23 cellular contexts compared by ENCODE assay signal in genomic region chr7:124777268-124777667, GRCh38. TPM values are rescaled to one million over a fixed set of nuclear protein-coding genes. Genes with fewer than 3 reads are reported as not detected.
DNase-seq lines count a peak whose midpoint lies in the region; ATAC-seq and TF ChIP-seq lines count a peak whose summit lies in the region.
"Had no signal": no experiment of that assay in that cellular context is flagged by ENCODE, and none has a peak within 500 bp of the region (broad histone marks: within the 10 kb centered on the region; RNA-seq: fewer than 3 reads in every experiment).

No MANE protein-coding gene starts in this region.

- H3K79me2 ChIP-seq in PC-3 (ENCODE audit: low read length) = no peaks in the 10 kb centered on the region

- BruUV-seq in PC-3 (replicated peaks; lab: Mats Ljungman, UMichigan) = no TSS peak

- CTCF ChIA-PET in PC-3 (lab: Charles Lee) = interaction anchor here (0.6 kb wide), 1 partner anchor 8 kb away, joined by 3 read pairs; no protein-coding TSS in a partner anchor

- no peak overlapping the region for H3K27ac ChIP-seq in PC-3 (ENCODE audit: low read length)
- H3K27ac ChIP-seq: BLaER1 had no signal

- no peaks in the 10 kb centered on the region for H3K9me2 ChIP-seq in PC-3 (replicated peaks; ENCODE audit: low read length)

- peak; percentile 67 for DNase-seq in DMS53 (lab: John Stamatoyannopoulos, UW)
- DNase-seq in PC-3 = peak; percentile 42
- DNase-seq in epithelial cell of esophagus (ENCODE audit: low read depth) = peak; percentile 60
- peak; percentile 55 for DNase-seq in retina
- DNase-seq in stimulated activated CD4-positive, alpha-beta T cell treated with anti-CD3 and anti-CD28 coated beads, Interleukin-2, amount 100 ng/mL, for 48 hours = no peak
- DNase-seq in DMS153 treated with DMSO at 0.1 percent for 48 hours (lab: John Stamatoyannopoulos, UW; ENCODE audit: unreplicated experiment) = no peak
- DNase-seq in activated CD4-positive, alpha-beta T cell treated with anti-CD3 and anti-CD28 coated beads for 4 hours = no peak
- DNase-seq: CD4-positive, alpha-beta T cell; COR-L47; DND-41; H9; Karpas-422; MV-4-11; NCI-H1105; NCI-H1436 treated with DMSO at 0.1 percent for 48 hours; NCI-H187 treated with DMSO at 0.1 percent for 48 hours; NCI-H2107; NCI-H446; NCI-H526; RPMI8226; SHP77 had no signal

- H3F3A ChIP-seq in PC-3 (ENCODE audit: low read length, unreplicated experiment) = no peaks in the 10 kb centered on the region

- POLR2A ChIA-PET in PC-3 (lab: Charles Lee; ENCODE audit: unreplicated experiment) = interaction anchor here (0.6 to 0.7 kb wide), 2 partner anchors 787 to 1764 kb away, joined by 3 to 15 read pairs; no protein-coding TSS in a partner anchor

- H3K9me3 ChIP-seq in PC-3 (ENCODE audit: low read length) = peaks cover 8% of the 10 kb centered on the region; the same call in 1 of the 2 replicates
- H3K9me3 ChIP-seq: BLaER1 had no signal

- intact Hi-C loops in PC-3 (cut with micrococcal nuclease) = no loop called here

- H3K4me2 ChIP-seq in PC-3 (ENCODE audit: low read length) = no peak overlapping the region
- H3K4me2 ChIP-seq: BLaER1, GM23338 had no signal

- TF ChIP-seq CTCF in PC-3 (conservative IDR thresholded peaks at IDR 0.05; ENCODE audit: low read depth, low read length) = no peak
- TF ChIP-seq CTCF in epithelial cell of esophagus (IDR thresholded peaks at IDR 0.05; ENCODE audit: insufficient read depth, low read depth, low read length, missing control alignments) = no peak

- H3K4me3 ChIP-seq in PC-3 (ENCODE audit: low read length) (no peak overlapping the region), epithelial cell of esophagus (ENCODE audit: low read length) (no peak overlapping the region)
- H3K4me3 ChIP-seq: BLaER1, GM23338 had no signal

- no peaks in the 10 kb centered on the region for H3K27me3 ChIP-seq in PC-3 (ENCODE audit: low read length)
- H3K27me3 ChIP-seq: BLaER1 had no signal

- no peaks in the 10 kb centered on the region; the same call in 1 of the 2 replicates for H3K36me3 ChIP-seq in PC-3 (ENCODE audit: low read depth, low read length)
- H3K36me3 ChIP-seq: BLaER1 had no signal

- H2AFZ ChIP-seq in PC-3 (ENCODE audit: low read length) = no peak overlapping the region
- H2AFZ ChIP-seq: GM23338 had no signal

- ATAC-seq in PC-3 = peak; percentile 56
- ATAC-seq: GM23338 had no signal

- no peaks in the 10 kb centered on the region for H4K20me1 ChIP-seq in PC-3 (ENCODE audit: low read length)
- H4K20me1 ChIP-seq: BLaER1 had no signal

- no peak overlapping the region for H3K9ac ChIP-seq in PC-3 (ENCODE audit: low read length)
- H3K9ac ChIP-seq: BLaER1 had no signal

- peaks cover 14% of the 10 kb centered on the region for H3K4me1 ChIP-seq in PC-3 (ENCODE audit: insufficient read depth, low read length)
- H3K4me1 ChIP-seq: BLaER1 had no signal

RNA-seq across cellular contexts. Expression of gene GPR37, which starts 11.7 kb away (rescaled TPM):
- 10.5 and 14.3 TPM in 2 replicates for total RNA-seq in PC-3 (2014; rRNA removed)
- total RNA-seq: CD4-positive, alpha-beta T cell had no signal

Comparison
In these comparisons a context has a peak if more than half of its experiments do, and no peak if none do; other contexts are left out.
1. DNase-seq: peak in DMS53 (single experiment), PC-3 (single experiment), epithelial cell of esophagus (single experiment) and retina (single experiment); none in stimulated activated CD4-positive, alpha-beta T cell treated with anti-CD3 and anti-CD28 coated beads, Interleukin-2, amount 100 ng/mL, for 48 hours (0 of 2), DMS153 treated with DMSO at 0.1 percent for 48 hours (single experiment) and activated CD4-positive, alpha-beta T cell treated with anti-CD3 and anti-CD28 coated beads for 4 hours (0 of 2).